Comparison of ENCODE assay signal across 22 cellular contexts in genomic region chr3:136495213-136495612, GRCh38.
"Had no signal": no experiment of that assay in that cellular context is flagged by ENCODE, and none has a peak within 500 bp of the region (broad histone marks: within the 10 kb centered on the region; RNA-seq: fewer than 3 reads in every experiment).

No MANE protein-coding gene starts in this region.

- H3K9me2 ChIP-seq: SK-N-SH had no signal

- DNase-seq: Kasumi-1, MM.1S, NCI-H1092 treated with DMSO at 0.1 percent for 48 hours, NCI-H1436, NCI-H187, NCI-H2029, NCI-H2081 treated with DMSO at 0.1 percent for 48 hours, NCI-H2171, NCI-H226, NCI-H446, NCI-H510A, NCI-H524 treated with DMSO at 0.1 percent for 48 hours, NCI-H69, NCI-H774, SHP77, SK-N-SH, SW 1271 had no signal

- H3K4me3 ChIP-seq: K562 had no signal

- H3K4me1 Mint-ChIP-seq: IgD-negative memory B cell had no signal

- H3K27me3 Mint-ChIP-seq: IgD-negative memory B cell had no signal

- H3K27ac Mint-ChIP-seq: IgD-negative memory B cell had no signal

- H3K9ac ChIP-seq: KMS-11, SK-N-SH had no signal

- H3K27ac ChIP-seq: HL-60, KMS-11, RWPE1 had no signal

- H3K4me2 ChIP-seq: KMS-11, SK-N-SH had no signal

- ATAC-seq: K562 had no signal

- H3K4me3 Mint-ChIP-seq: IgD-negative memory B cell had no signal
